ENCODE assay signal across 8 cellular contexts in genomic region chr1:234816186-234816851, GRCh38.
DNase-seq lines count a peak whose midpoint lies in the region; ATAC-seq and TF ChIP-seq lines count a peak whose summit lies in the region.
"Not testable (repeated sequence)": the region's sequence is repeated elsewhere in the genome, so short reads cannot be mapped to it uniquely, and the experiment has no call there.

No MANE protein-coding gene starts in this region.

- intact Hi-C loops in posterior vena cava (cut with DNase I); aorta (cut with DNase I): not testable (repeated sequence)

- H3K27me3 ChIP-seq in hepatocyte; lung (ENCODE audit: control insufficient read depth, insufficient read depth); aorta (ENCODE audit: control insufficient read depth in 1 of 2, insufficient read depth in 2 of 2, low read length in 1 of 2): not testable (repeated sequence)

- H2AFZ ChIP-seq in hepatocyte: not testable (repeated sequence)

- H3K4me1 ChIP-seq in hepatocyte (ENCODE audit: insufficient read depth); lung (ENCODE audit: control insufficient read depth in 2 of 2, insufficient read depth in 2 of 2, low read length in 2 of 2); aorta (ENCODE audit: control insufficient read depth in 1 of 2, insufficient read depth in 2 of 2, low read length in 2 of 2): not testable (repeated sequence)

- in situ Hi-C loops in G401 (cut with HindIII; ENCODE audit: low sequenced_read_pairs): not testable (repeated sequence)

- whole genome bisulfite sequencing in hepatocyte (ENCODE audit: low lambda C conversion rate, missing lambda C conversion rate): 57% methylated on average over 20 of the region's 26 CpGs
- 69 to 83% methylated on average over 14 to 20 of the region's 26 CpGs for WGBS in lung, 2 donors
- 14% methylated on average over 13 to 20 of the region's 26 CpGs for WGBS in aorta, 2 donors

- not testable (repeated sequence) for H3K4me3 ChIP-seq in fibroblast of villous mesenchyme (ENCODE audit: low read depth, low read length); hepatocyte; lung; aorta (ENCODE audit: low read length in 2 of 2)

- not testable (repeated sequence) for H3K79me2 ChIP-seq in hepatocyte

- H3K36me3 ChIP-seq in hepatocyte (replicated peaks; ENCODE audit: insufficient read depth, low read depth); lung (ENCODE audit: control insufficient read depth in 2 of 2, insufficient read depth in 2 of 2, low read length in 2 of 2); aorta (ENCODE audit: control insufficient read depth in 1 of 2, insufficient read depth in 2 of 2, low read length in 1 of 2): not testable (repeated sequence)

- DNase-seq in G401 (ENCODE audit: low spot score) (peak; percentile 78), cerebellar cortex (ENCODE audit: low spot score) (peak; percentile 72), fibroblast of villous mesenchyme (ENCODE audit: low read depth) (peak; percentile 18), lung (ENCODE audit: low spot score) (peak; percentile 36), posterior vena cava (ENCODE audit: low spot score) (peak; percentile 94), substantia nigra (lab: John Stamatoyannopoulos, UW) (peak in 35 of 49 donors; percentile 6 to 69 (median 32)), aorta (peak; percentile 64 to 79)
- DNase-seq in hepatocyte (ENCODE audit: low spot score): not testable (repeated sequence)

- not testable (repeated sequence) for H3K9me2 ChIP-seq in hepatocyte (replicated peaks; ENCODE audit: insufficient read depth)

- peak overlapping the region; percentile 89 for H3K27ac ChIP-seq in hepatocyte
- H3K27ac ChIP-seq in lung (ENCODE audit: low read depth in 1 of 2, low read length in 1 of 2): peak overlapping the region; percentile 45 to 57
- H3K27ac ChIP-seq in substantia nigra (ENCODE audit: low read depth, low read length, poor library complexity, severe bottlenecking); aorta (ENCODE audit: low read depth in 1 of 2, low read length in 2 of 2): not testable (repeated sequence)

- not testable (repeated sequence) for ATAC-seq in lung (ENCODE audit: insufficient read depth, low FRiP score)
- ATAC-seq in aorta (ENCODE audit: low FRiP score): peak; percentile 66

- not testable (repeated sequence) for H3K4me2 ChIP-seq in hepatocyte

- TF ChIP-seq CTCF in fibroblast of villous mesenchyme (IDR thresholded peaks at IDR 0.05; ENCODE audit: insufficient read depth, low read depth, low read length); hepatocyte (IDR thresholded peaks at IDR 0.05; ENCODE audit: poor library complexity); lung (IDR thresholded peaks at IDR 0.05; ENCODE audit: control extremely low read depth, extremely low read depth): not testable (repeated sequence)

- not testable (repeated sequence) for H3K9me3 ChIP-seq in hepatocyte (ENCODE audit: low read depth); lung (ENCODE audit: control insufficient read depth in 2 of 2, insufficient read depth in 1 of 2, low read length in 1 of 2); aorta (ENCODE audit: control insufficient read depth, low read length)

- not testable (repeated sequence) for H4K20me1 ChIP-seq in hepatocyte (ENCODE audit: insufficient read depth, poor library complexity, severe bottlenecking)
